8 cellular contexts compared by ENCODE assay signal in the genomic region with DNA sequence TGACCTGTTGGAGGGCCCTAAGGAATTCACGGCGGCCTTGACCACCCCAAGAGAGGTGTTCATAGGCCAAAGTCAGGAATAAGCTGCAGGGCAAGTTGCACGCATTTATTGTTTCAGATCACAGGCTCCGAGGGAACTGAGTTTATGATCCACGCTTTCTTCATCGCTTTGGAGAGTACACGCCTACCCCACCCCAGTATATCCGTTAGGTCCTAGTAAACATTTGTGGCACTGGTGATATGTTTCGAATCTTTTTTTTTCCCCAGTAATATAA. TPM values are rescaled to one million over a fixed set of nuclear protein-coding genes. Genes with fewer than 3 reads are reported as not detected.
A peak's percentile ranks its signal among the peaks of the same experiment; 100 is the strongest.
DNase-seq lines count a peak whose midpoint lies in the region; ATAC-seq and TF ChIP-seq lines count a peak whose summit lies in the region.

No MANE protein-coding gene starts in this region.

- H4K20me1 ChIP-seq in DOHH2 (ENCODE audit: control insufficient read depth, insufficient read depth, low read depth, low read length): peaks cover 3% of the 10 kb centered on the region; the same call in 1 of the 2 replicates
- no peaks in the 10 kb centered on the region for H4K20me1 ChIP-seq in OCI-LY7 (ENCODE audit: insufficient read depth, low read length)
- peaks cover 21% of the 10 kb centered on the region for H4K20me1 ChIP-seq in osteoblast (ENCODE audit: insufficient read depth, low read length)

- H3K36me3 ChIP-seq in DOHH2 (ENCODE audit: control insufficient read depth, low read length) (peaks cover 73% of the 10 kb centered on the region), OCI-LY7 (ENCODE audit: insufficient read depth, low read length) (peaks cover 66% of the 10 kb centered on the region), endodermal cell (ENCODE audit: control insufficient read depth, insufficient read depth, low read length) (peaks cover 53% of the 10 kb centered on the region), osteoblast (ENCODE audit: insufficient read depth, low read length) (peaks cover 37% of the 10 kb centered on the region)

- BruUV-seq in OCI-LY7 (replicated peaks; lab: Mats Ljungman, UMichigan): no TSS peak

- H3K9me3 ChIP-seq in DOHH2 (ENCODE audit: control insufficient read depth, insufficient read depth, low read length) (no peaks in the 10 kb centered on the region), OCI-LY7 (ENCODE audit: low read length) (no peaks in the 10 kb centered on the region), endodermal cell (ENCODE audit: control insufficient read depth, low read length) (no peaks in the 10 kb centered on the region), osteoblast (ENCODE audit: low read depth, low read length) (no peaks in the 10 kb centered on the region)

- peak overlapping the region; percentile 98 for H3K27ac Mint-ChIP-seq in endodermal cell

- no peak for TF ChIP-seq CTCF in DOHH2 (IDR thresholded peaks at IDR 0.05; ENCODE audit: low read depth, low read length, poor library complexity, severe bottlenecking)
- TF ChIP-seq CTCF in OCI-LY7 (conservative IDR thresholded peaks at IDR 0.05; ENCODE audit: low read length): no peak
- no peak for TF ChIP-seq CTCF in endodermal cell (conservative IDR thresholded peaks at IDR 0.05)
- TF ChIP-seq CTCF in osteoblast (IDR thresholded peaks at IDR 0.05; ENCODE audit: extremely low read depth, low read depth, low read length): no peak

- peak overlapping the region; percentile 96 for H3K4me3 Mint-ChIP-seq in endodermal cell

- H3K4me3 ChIP-seq in DOHH2 (ENCODE audit: low read length) (peak overlapping the region; percentile 97), OCI-LY7 (ENCODE audit: low read depth, low read length, poor library complexity, severe bottlenecking) (peak overlapping the region; percentile 95), endodermal cell (ENCODE audit: low read length) (peak overlapping the region; percentile 96), osteoblast (ENCODE audit: insufficient read depth, low read length) (peak overlapping the region; percentile 99)

- H3K4me1 Mint-ChIP-seq in endodermal cell: peaks cover 4% of the 10 kb centered on the region

- no peak overlapping the region; the same call in 1 of the 2 replicates for H2AFZ ChIP-seq in OCI-LY7 (ENCODE audit: low read length)
- peak overlapping the region; percentile 90 for H2AFZ ChIP-seq in osteoblast (ENCODE audit: low read length)

- intact Hi-C loops in OCI-LY7 (cut with micrococcal nuclease; ENCODE audit: unreplicated experiment): no loop called here

- DNase-seq in OCI-LY7 (ENCODE audit: low spot score) (peak; percentile 27), endodermal cell (no peak), osteoblast (ENCODE audit: insufficient read length, low spot score, missing footprints) (peak; percentile 31), anterior cingulate cortex (lab: John Stamatoyannopoulos, UW) (no peak), H4 (ENCODE audit: low spot score) (no peak)

- no peaks in the 10 kb centered on the region for H3K27me3 Mint-ChIP-seq in endodermal cell (ENCODE audit: insufficient read depth)

- H3K79me2 ChIP-seq in DOHH2 (ENCODE audit: control insufficient read depth, low read length) (peaks cover 84% of the 10 kb centered on the region), OCI-LY7 (ENCODE audit: insufficient read depth, low read depth, low read length) (peaks cover 56% of the 10 kb centered on the region), osteoblast (ENCODE audit: insufficient read depth, low read length) (peaks cover 66% of the 10 kb centered on the region)

- H3K4me2 ChIP-seq in DOHH2 (ENCODE audit: low read length): peak overlapping the region; percentile 87
- H3K4me2 ChIP-seq in OCI-LY7 (ENCODE audit: low read length): peak overlapping the region; percentile 82
- peak overlapping the region; percentile 98 for H3K4me2 ChIP-seq in osteoblast (ENCODE audit: insufficient read depth, low read length)

- H3K27ac ChIP-seq in DOHH2 (ENCODE audit: low read depth, low read length): peak overlapping the region; percentile 78
- peak overlapping the region; percentile 76 for H3K27ac ChIP-seq in OCI-LY7 (ENCODE audit: low read depth, low read length, poor library complexity, severe bottlenecking)
- peak overlapping the region; percentile 95 for H3K27ac ChIP-seq in endodermal cell (ENCODE audit: low read depth, low read length)
- peak overlapping the region; percentile 90 for H3K27ac ChIP-seq in osteoblast (ENCODE audit: low read depth, low read length)

- H3K9me2 ChIP-seq in DOHH2 (replicated peaks; ENCODE audit: control insufficient read depth, low read length): no peaks in the 10 kb centered on the region
- H3K9me2 ChIP-seq in OCI-LY7 (ENCODE audit: insufficient read depth, low read length): no peaks in the 10 kb centered on the region

- POLR2A ChIA-PET in OCI-LY7 (lab: Charles Lee): interaction anchor here (0.9 to 1.7 kb wide), 7 partner anchors 9 to 35 kb away, joined by 3 to 20 read pairs (median 5); a partner anchor contains a TSS

- no peaks in the 10 kb centered on the region for H3K9me3 Mint-ChIP-seq in endodermal cell

- no peaks in the 10 kb centered on the region for H3K27me3 ChIP-seq in DOHH2 (ENCODE audit: control insufficient read depth, low read length)
- H3K27me3 ChIP-seq in endodermal cell (ENCODE audit: control insufficient read depth, insufficient read depth, low read length, poor library complexity, severe bottlenecking): no peaks in the 10 kb centered on the region
- no peaks in the 10 kb centered on the region for H3K27me3 ChIP-seq in osteoblast (ENCODE audit: insufficient read depth, low read length)

- peaks cover 40% of the 10 kb centered on the region for H3K36me3 Mint-ChIP-seq in endodermal cell (ENCODE audit: low read depth)

- no peak for ATAC-seq in HG02840 (IDR thresholded peaks at IDR 0.05; ENCODE audit: low FRiP score, unreplicated experiment)
- ATAC-seq in HG03439 (IDR thresholded peaks at IDR 0.05; ENCODE audit: unreplicated experiment): no peak

- 43 to 48% methylated on average over 9 of the region's 9 CpGs for WGBS in endodermal cell (ENCODE audit: insufficient coverage in 1 of 2, insufficient read length in 1 of 2), 2 experiments

- peak overlapping the region; percentile 99 for H3K9ac ChIP-seq in endodermal cell (ENCODE audit: extremely low read depth, low read length, poor library complexity, severe bottlenecking)

- peaks cover 26% of the 10 kb centered on the region for H3K4me1 ChIP-seq in DOHH2 (ENCODE audit: control insufficient read depth, low read length)
- peaks cover 20% of the 10 kb centered on the region for H3K4me1 ChIP-seq in OCI-LY7 (ENCODE audit: insufficient read depth, low read length, poor library complexity, severe bottlenecking)
- H3K4me1 ChIP-seq in endodermal cell (ENCODE audit: control insufficient read depth, insufficient read depth, low read length): no peaks in the 10 kb centered on the region
- peaks cover 10% of the 10 kb centered on the region for H3K4me1 ChIP-seq in osteoblast (ENCODE audit: insufficient read depth, low read length)

- CTCF ChIA-PET in OCI-LY7 (lab: Charles Lee; ENCODE audit: unreplicated experiment): no interaction called here

- no peaks in the 10 kb centered on the region for H3F3A ChIP-seq in DOHH2 (ENCODE audit: control insufficient read depth, insufficient read depth)

RNA-seq across cellular contexts. Expression of a gene that starts 0.8 kb away (rescaled TPM):
- 91.4 and 108 TPM in 2 replicates for total RNA-seq in OCI-LY7 (2014; rRNA removed; shearing (Covaris generic))
- total RNA-seq in OCI-LY7 (2022): 205 and 217 TPM in 2 replicates
- 100 to 1,000 TPM; 377 to 402 TPM for total RNA-seq in endodermal cell
- polyA plus RNA-seq in endodermal cell (2013, experiment 1 of 2): 276 TPM
- 258 TPM for polyA plus RNA-seq in endodermal cell (2013, experiment 2 of 2)
- 219 and 242 TPM in 2 replicates for total RNA-seq in osteoblast
- 142 and 153 TPM in 2 replicates for total RNA-seq in H4 (2014; rRNA removed; shearing (Covaris generic))

RNA-seq across cellular contexts. Expression of a gene that starts 7.5 kb away (rescaled TPM):
- total RNA-seq in OCI-LY7 (2014; rRNA removed; shearing (Covaris generic)): 22.5 and 25.5 TPM in 2 replicates
- 22.1 and 25.1 TPM in 2 replicates for total RNA-seq in OCI-LY7 (2022)
- total RNA-seq in endodermal cell: 10 to 100 TPM; 19.0 to 21.6 TPM
- polyA plus RNA-seq in endodermal cell (2013, experiment 1 of 2): 15.4 TPM
- polyA plus RNA-seq in endodermal cell (2013, experiment 2 of 2): 14.1 TPM
- total RNA-seq in osteoblast: 19.2 and 20.6 TPM in 2 replicates
- total RNA-seq in H4 (2014; rRNA removed; shearing (Covaris generic)): 14.5 and 16.0 TPM in 2 replicates

RNA-seq across cellular contexts. Expression of a gene that starts 19.4 kb away (rescaled TPM):
- total RNA-seq in OCI-LY7 (2014; rRNA removed; shearing (Covaris generic)): 148 and 194 TPM in 2 replicates
- total RNA-seq in OCI-LY7 (2022): 84.4 and 105 TPM in 2 replicates
- 100 to 1,000 TPM; 125 to 140 TPM for total RNA-seq in endodermal cell
- polyA plus RNA-seq in endodermal cell (2013, experiment 1 of 2): 99.2 TPM
- polyA plus RNA-seq in endodermal cell (2013, experiment 2 of 2): 95.9 TPM
- total RNA-seq in osteoblast: 13.3 and 17.4 TPM in 2 replicates
- total RNA-seq in H4 (2014; rRNA removed; shearing (Covaris generic)): 100 and 130 TPM in 2 replicates

RNA-seq across cellular contexts. Expression of a gene that starts 19.5 kb away (rescaled TPM):
- 88.4 and 90.8 TPM in 2 replicates for total RNA-seq in OCI-LY7 (2014; rRNA removed; shearing (Covaris generic))
- 52.6 and 80.1 TPM in 2 replicates for total RNA-seq in OCI-LY7 (2022)
- total RNA-seq in endodermal cell: 10 to 100 TPM; 29.9 to 39.4 TPM
- polyA plus RNA-seq in endodermal cell (2013, experiment 1 of 2): 88.0 TPM
- polyA plus RNA-seq in endodermal cell (2013, experiment 2 of 2): 127 TPM
- 6.2 and 11.2 TPM in 2 replicates for total RNA-seq in osteoblast
- 7.0 and 8.4 TPM in 2 replicates for total RNA-seq in H4 (2014; rRNA removed; shearing (Covaris generic))

RNA-seq across cellular contexts. Expression of a gene that starts 23.8 kb away (rescaled TPM):
- total RNA-seq in OCI-LY7 (2014; rRNA removed; shearing (Covaris generic)): 55.8 and 74.3 TPM in 2 replicates
- total RNA-seq in OCI-LY7 (2022) (66.2 and 71.3 TPM in 2 replicates), endodermal cell (10 to 100 TPM; 38.6 to 53.9 TPM), osteoblast (27.1 and 30.8 TPM in 2 replicates)
- 35.8 TPM for polyA plus RNA-seq in endodermal cell (2013, experiment 1 of 2)
- 35.8 TPM for polyA plus RNA-seq in endodermal cell (2013, experiment 2 of 2)
- 13.5 and 26.0 TPM in 2 replicates for total RNA-seq in H4 (2014; rRNA removed; shearing (Covaris generic))

Comparison
In these comparisons a context has a peak if more than half of its experiments do, and no peak if none do; other contexts are left out.
1. DNase-seq: peak in OCI-LY7 (single experiment) and osteoblast (single experiment); none in endodermal cell (single experiment), anterior cingulate cortex (0 of 58) and H4 (single experiment).
2. Peak in every context shown above with its lines, with median percentiles within 50 percentile points of each other: H3K27ac ChIP-seq, H3K4me2 ChIP-seq and H3K4me3 ChIP-seq.